ENCODE assay signal across 18 cellular contexts in the genomic region with DNA sequence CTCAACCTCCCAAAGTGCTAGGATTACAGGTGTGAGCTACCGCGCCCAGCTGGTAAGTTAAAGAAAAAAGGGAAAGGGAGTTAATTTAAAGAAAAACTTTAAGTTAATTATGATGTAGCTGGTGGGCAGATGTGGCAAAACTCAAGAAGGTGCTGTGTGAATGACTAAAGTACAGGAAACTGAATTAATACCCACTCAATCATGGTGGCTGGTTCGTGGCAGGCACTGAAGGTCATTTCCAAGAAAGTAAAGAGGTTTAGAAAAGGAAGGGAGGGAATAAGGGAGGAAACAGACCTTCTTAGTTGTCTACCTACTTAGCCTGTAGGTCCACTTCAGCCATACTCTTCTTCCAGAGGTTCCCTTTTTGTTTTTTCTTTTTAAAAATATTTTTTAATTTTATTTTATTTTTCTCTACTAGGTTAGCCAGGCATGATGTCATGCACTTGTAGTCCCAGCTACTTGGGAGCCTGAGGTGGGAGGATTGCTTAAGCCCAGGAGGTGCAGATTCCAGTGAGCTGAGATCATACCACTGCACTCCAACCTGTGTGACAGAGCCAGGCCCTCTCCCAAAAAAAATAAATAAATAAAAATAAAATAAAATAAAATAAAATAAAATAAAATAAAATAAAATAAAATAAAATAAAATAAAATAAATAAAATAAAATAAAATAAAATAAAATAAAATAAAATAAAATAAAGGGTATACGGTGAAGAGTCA. TPM values are rescaled to one million over a fixed set of nuclear protein-coding genes. Genes with fewer than 3 reads are reported as not detected.
DNase-seq lines count a peak whose midpoint lies in the region; ATAC-seq, FAIRE-seq and TF ChIP-seq lines count a peak whose summit lies in the region.
"Had no signal": no experiment of that assay in that cellular context is flagged by ENCODE, and none has a peak within 500 bp of the region (broad histone marks: within the 10 kb centered on the region; RNA-seq: fewer than 3 reads in every experiment).

No MANE protein-coding gene starts in this region.

- no peak for TF ChIP-seq CTCF in WTC11 (IDR thresholded peaks at IDR 0.05)
- TF ChIP-seq CTCF in keratinocyte (optimal IDR thresholded peaks at IDR 0.05 in 1 of 3, IDR thresholded peaks at IDR 0.05 in 1 of 3, conservative IDR thresholded peaks at IDR 0.05 in 1 of 3; ENCODE audit: extremely low read depth in 1 of 3, insufficient read depth in 2 of 3, low read length in 3 of 3): no peak
- TF ChIP-seq CTCF in thyroid gland (IDR thresholded peaks at IDR 0.05): no peak

- H3K4me2 ChIP-seq in keratinocyte (ENCODE audit: control insufficient read depth, extremely low read depth, insufficient read depth, low read depth, low read length): no peak overlapping the region

- H3K4me3 ChIP-seq in keratinocyte (ENCODE audit: control insufficient read depth in 2 of 3, extremely low read depth in 1 of 3, insufficient read depth in 2 of 3, low read depth in 1 of 3, low read length in 3 of 3): no peak overlapping the region
- H3K4me3 ChIP-seq in thyroid gland (replicated peaks in 1 of 3): no peak overlapping the region

- no peaks in the 10 kb centered on the region for H4K20me1 ChIP-seq in keratinocyte (ENCODE audit: control insufficient read depth, extremely low read depth, insufficient read depth, low read length)

- FAIRE-seq in keratinocyte (lab: Jason Lieb, UNC): peak; percentile 23
- FAIRE-seq: islet of Langerhans had no signal

- DNase-seq in HK-2 (ENCODE audit: unreplicated experiment) (peak; percentile 56), WTC11 (ENCODE audit: low spot score) (no peak), keratinocyte (ENCODE audit: low read depth, low spot score) (peak; percentile 46), thyroid gland (peak; percentile 43 to 57), NCI-H524 (lab: John Stamatoyannopoulos, UW) (no peak)
- DNase-seq: activated CD4-positive, alpha-beta T cell treated with anti-CD3 and anti-CD28 coated beads, Interleukin-2, amount 10 ng/mL, durations not matched to agents 24 days and 14 days; C1 segment of cervical spinal cord; central memory CD4-positive, alpha-beta T cell; MV-4-11 had no signal

- no peak overlapping the region for H3K27ac Mint-ChIP-seq in WTC11
- H3K27ac Mint-ChIP-seq: activated CD4-positive, alpha-beta T cell treated with anti-CD3 and anti-CD28 coated beads, Interleukin-2, amount 10 ng/mL, durations not matched to agents 24 days and 14 days; activated naive CD8-positive, alpha-beta T cell had no signal

- H3K27me3 Mint-ChIP-seq in WTC11 (ENCODE audit: low read depth): 0 out of 2 replicates have a peak, but pooled peaks cover 2% of the 10 kb centered on the region

- H3K9ac ChIP-seq in keratinocyte (ENCODE audit: control insufficient read depth, extremely low read depth, insufficient read depth, low read length): no peak overlapping the region

- CTCF ChIA-PET in WTC11 (lab: Charles Lee): no interaction called here

- H3K9me1 ChIP-seq in keratinocyte (ENCODE audit: control insufficient read depth, extremely low read depth, insufficient read depth, low read length): no peaks in the 10 kb centered on the region

- H3K36me3 ChIP-seq in keratinocyte (ENCODE audit: control insufficient read depth in 2 of 2, extremely low read depth in 1 of 2, insufficient read depth in 2 of 2, low read length in 2 of 2): no peaks in the 10 kb centered on the region
- no peaks in the 10 kb centered on the region for H3K36me3 ChIP-seq in thyroid gland

- ATAC-seq in WTC11 (peak; percentile 28; the same call in 1 of the 2 replicates), GM21528 (IDR thresholded peaks at IDR 0.05; ENCODE audit: low FRiP score, unreplicated experiment) (no peak), GM21825 (IDR thresholded peaks at IDR 0.05; ENCODE audit: unreplicated experiment) (no peak), HG03108 (IDR thresholded peaks at IDR 0.05; ENCODE audit: unreplicated experiment) (no peak)

- H3K27ac ChIP-seq in keratinocyte (ENCODE audit: control insufficient read depth, insufficient read depth, low read length) (no peak overlapping the region), thyroid gland (no peak overlapping the region)

- H2AFZ ChIP-seq in keratinocyte (ENCODE audit: control insufficient read depth, low read length): no peak overlapping the region

- WGBS in thyroid gland, 2 donors: 80% methylated on average over 4 of the region's 4 CpGs

- H3K9me3 Mint-ChIP-seq in WTC11: peaks cover 14% of the 10 kb centered on the region
- H3K9me3 Mint-ChIP-seq: activated CD4-positive, alpha-beta T cell treated with anti-CD3 and anti-CD28 coated beads, Interleukin-2, amount 10 ng/mL, durations not matched to agents 24 days and 14 days had no signal

- no peaks in the 10 kb centered on the region for H3K79me2 ChIP-seq in keratinocyte (ENCODE audit: control insufficient read depth, insufficient read depth, low read length)

- TF ChIP-seq POLR2A in thyroid gland (IDR thresholded peaks at IDR 0.05): no peak

- no peaks in the 10 kb centered on the region for H3K4me1 Mint-ChIP-seq in WTC11
- H3K4me1 Mint-ChIP-seq: activated CD4-positive, alpha-beta T cell treated with anti-CD3 and anti-CD28 coated beads, Interleukin-2, amount 10 ng/mL, durations not matched to agents 24 days and 14 days had no signal

- POLR2A ChIA-PET in WTC11 (lab: Charles Lee): no interaction called here

- peaks cover 8% of the 10 kb centered on the region; the same call in 1 of the 2 replicates for H3K36me3 Mint-ChIP-seq in WTC11
- H3K36me3 Mint-ChIP-seq: activated naive CD8-positive, alpha-beta T cell had no signal

- no peak overlapping the region for H3K4me3 Mint-ChIP-seq in WTC11
- H3K4me3 Mint-ChIP-seq: activated CD4-positive, alpha-beta T cell treated with anti-CD3 and anti-CD28 coated beads, Interleukin-2, amount 10 ng/mL, durations not matched to agents 24 days and 14 days; activated naive CD8-positive, alpha-beta T cell had no signal

- intact Hi-C loops in thyroid gland (cut with DNase I): no loop called here

- H3K4me1 ChIP-seq in keratinocyte (ENCODE audit: control insufficient read depth, extremely low read depth, insufficient read depth, low read length): peaks cover 28% of the 10 kb centered on the region
- H3K4me1 ChIP-seq in thyroid gland: no peaks in the 10 kb centered on the region

- H3K27me3 ChIP-seq in keratinocyte (ENCODE audit: control insufficient read depth, extremely low read depth, insufficient read depth, low read length) (no peaks in the 10 kb centered on the region), thyroid gland (no peaks in the 10 kb centered on the region)

- dilution Hi-C loops in keratinocyte (cut with MboI; ENCODE audit: extremely low pct_ligation_motif_present, low sequenced_read_pairs): no loop called here

- no peaks in the 10 kb centered on the region for H3K9me3 ChIP-seq in keratinocyte (ENCODE audit: control insufficient read depth, low read depth, low read length)
- no peaks in the 10 kb centered on the region for H3K9me3 ChIP-seq in thyroid gland

TF ChIP-seq in WTC11, 78 proteins besides CTCF, POLR2A, EP300 and RAD21:
- peak; percentile 99 for TF ChIP-seq HMGA2 (CRISPR knock-in tag; IDR thresholded peaks at IDR 0.05)
- no peak for TF ChIP-seq ZNF232 (CRISPR knock-in tag; IDR thresholded peaks at IDR 0.05)
TF ChIP-seq in WTC11: peak in this region for 1.

RNA-seq across cellular contexts. Expression of a gene that starts 11.9 kb away (rescaled TPM):
- 0.07 to 0.11 TPM in 2 of 3 replicates, not detected in the other for total RNA-seq in WTC11 (2021)
- 0.08 TPM in 3 replicates for polyA plus RNA-seq in keratinocyte
- 6.3 TPM for polyA plus RNA-seq in keratinocyte (2011; ENCODE audit: low read depth)
- polyA plus RNA-seq in keratinocyte (2011; cell fraction: cytosol; rRNA removed): 0.13 TPM in 1 of 2 replicates, not detected in the other
- 0.08 TPM in 2 replicates for polyA plus RNA-seq in keratinocyte (2011; cell fraction: nucleus; rRNA removed)
- polyA plus RNA-seq in keratinocyte (2012; ENCODE audit: low replicate concordance): 5.6 TPM in 1 of 2 replicates, not detected in the other
- polyA minus RNA-seq in keratinocyte: 0.07 TPM in 1 of 3 replicates, not detected in the others
- not detected for polyA minus RNA-seq in keratinocyte (2011; cell fraction: cytosol; rRNA and poly(A)+ RNA removed)
- not detected in 2 replicates for polyA minus RNA-seq in keratinocyte (2011; cell fraction: nucleus; rRNA and poly(A)+ RNA removed)
- total RNA-seq in thyroid gland: not detected
- total RNA-seq: activated CD4-positive, alpha-beta T cell treated with anti-CD3 and anti-CD28 coated beads, Interleukin-2, amount 10 ng/mL, durations not matched to agents 24 days and 14 days; G401; myocyte; pulmonary artery endothelial cell; T-helper 2 cell treated with Interferon-gamma antibody and Interleukin-4, amounts not matched to agents 100 ng/mL and 5 ng/mL, for 36 hours had no signal

Comparison
In these comparisons a context has a peak if more than half of its experiments do, and no peak if none do; other contexts are left out.
1. DNase-seq: peak in HK-2 (single experiment), keratinocyte (single experiment) and thyroid gland (2 of 2); none in WTC11 (single experiment) and NCI-H524 (0 of 2).